In the genomic region with DNA sequence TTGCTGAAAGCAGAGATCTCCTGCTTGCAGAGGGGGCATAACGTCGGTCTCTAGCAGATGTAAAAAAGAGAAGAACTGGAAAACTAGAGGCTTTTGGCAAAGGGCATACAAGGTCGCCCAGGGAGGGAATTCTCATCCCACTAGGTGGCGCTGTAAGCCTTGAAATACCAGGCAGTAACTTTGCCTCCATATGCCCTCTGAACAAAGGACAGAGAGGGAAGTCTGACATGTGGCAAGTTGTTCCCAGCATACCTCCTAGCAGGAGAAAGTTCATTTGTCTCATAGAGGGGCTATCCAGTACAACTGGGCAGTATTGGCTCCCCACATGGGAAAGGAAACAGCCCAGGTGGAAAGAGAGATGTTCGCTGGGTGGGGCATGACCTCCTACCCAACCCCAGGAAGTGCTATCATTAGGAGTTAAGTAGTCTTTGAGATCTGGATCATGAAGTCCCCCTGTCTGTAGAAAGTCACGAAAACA, we compare ENCODE assay signal across 9 cellular contexts. TPM values are rescaled to one million over a fixed set of nuclear protein-coding genes. Genes with fewer than 3 reads are reported as not detected.
A peak's percentile ranks its signal among the peaks of the same experiment; 100 is the strongest.
DNase-seq lines count a peak whose midpoint lies in the region; FAIRE-seq and TF ChIP-seq lines count a peak whose summit lies in the region.
"Had no signal": no experiment of that assay in that cellular context is flagged by ENCODE, and none has a peak within 500 bp of the region (broad histone marks: within the 10 kb centered on the region; RNA-seq: fewer than 3 reads in every experiment).

No MANE protein-coding gene starts in this region.

- H3K27ac Mint-ChIP-seq in neural crest cell (ENCODE audit: unreplicated experiment): no peak overlapping the region

- H3K36me3 ChIP-seq in bronchial epithelial cell (ENCODE audit: control insufficient read depth, insufficient read depth, low read length): peaks cover 3% of the 10 kb centered on the region

- H3K9me3 Mint-ChIP-seq in neural crest cell: peaks cover 18% of the 10 kb centered on the region

- no peaks in the 10 kb centered on the region for H3K4me1 Mint-ChIP-seq in neural crest cell

- H3K27me3 Mint-ChIP-seq in neural crest cell (ENCODE audit: low read depth): no peaks in the 10 kb centered on the region
- H3K27me3 Mint-ChIP-seq: activated naive CD8-positive, alpha-beta T cell had no signal

- no peak overlapping the region for H3K4me3 Mint-ChIP-seq in neural crest cell

- peak; percentile 58 for TF ChIP-seq CTCF in bronchial epithelial cell (IDR thresholded peaks at IDR 0.05; ENCODE audit: insufficient read depth, low read length, severe bottlenecking)
- TF ChIP-seq CTCF in neural crest cell (conservative IDR thresholded peaks at IDR 0.05): peak; percentile 46

- DNase-seq in GM03348 (ENCODE audit: low spot score) (peak; percentile 24), HUDEP-2 (lab: John Stamatoyannopoulos, UW; ENCODE audit: unreplicated experiment in 76 of 76) (peak in 71 of 76 experiments; percentile 9 to 84 (median 55)), UCSD-AML1 (lab: John Stamatoyannopoulos, UW; ENCODE audit: unreplicated experiment) (peak; percentile 75), bronchial epithelial cell (ENCODE audit: low read depth) (peak; percentile 50), neural crest cell (ENCODE audit: low read depth, low spot score) (no peak), NCI-H1105 (lab: John Stamatoyannopoulos, UW) (no peak), GOT3 (lab: John Stamatoyannopoulos, UW) (no peak), RCC 7860 (ENCODE audit: low spot score) (no peak)

- H3K36me3 Mint-ChIP-seq in neural crest cell (ENCODE audit: low read depth): peaks cover 36% of the 10 kb centered on the region

- H3K27me3 ChIP-seq in bronchial epithelial cell (ENCODE audit: control insufficient read depth, insufficient read depth, low read length): no peaks in the 10 kb centered on the region

- H3K4me3 ChIP-seq in bronchial epithelial cell (ENCODE audit: low read depth, low read length): no peak overlapping the region

- FAIRE-seq in bronchial epithelial cell (lab: Jason Lieb, UNC) (peak; percentile 85), RCC 7860 (lab: Jason Lieb, UNC) (no peak)

RNA-seq across cellular contexts. Expression of a gene that starts 40.0 kb away (rescaled TPM):
- total RNA-seq in bronchial epithelial cell: 44.2 and 51.6 TPM in 2 replicates
- total RNA-seq in neural crest cell: 7.3 and 8.1 TPM in 2 replicates

Comparison
In these comparisons a context has a peak if more than half of its experiments do, and no peak if none do; other contexts are left out.
1. DNase-seq: peak in GM03348 (single experiment), HUDEP-2 (71 of 76), UCSD-AML1 (single experiment) and bronchial epithelial cell (single experiment); none in neural crest cell (single experiment), NCI-H1105 (single experiment), GOT3 (single experiment) and RCC 7860 (single experiment).